In the genomic region with DNA sequence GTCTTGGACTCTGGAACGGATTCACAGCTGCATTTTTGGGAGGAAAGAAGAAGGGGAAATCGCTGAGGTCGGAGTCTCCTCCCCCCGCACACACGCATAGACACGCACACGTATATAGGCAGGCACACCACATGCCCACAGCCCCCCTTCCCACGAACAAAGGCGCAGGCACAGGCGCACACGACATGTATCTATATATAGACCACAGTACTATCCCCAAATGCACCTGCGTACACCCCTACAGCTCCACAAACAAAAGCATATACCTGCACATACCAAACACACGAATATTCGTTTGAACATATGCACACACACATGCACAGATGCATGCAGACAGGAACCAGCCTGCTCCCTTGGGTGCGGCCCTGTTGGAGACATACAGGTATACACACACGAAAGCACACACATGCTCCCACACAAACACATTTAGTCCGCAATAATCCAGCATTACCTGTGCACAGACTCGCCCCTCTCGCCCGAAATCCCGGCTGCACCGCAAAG, we compare ENCODE assay signal across 13 cellular contexts. TPM values are rescaled to one million over a fixed set of nuclear protein-coding genes. Genes with fewer than 3 reads are reported as not detected.
DNase-seq lines count a peak whose midpoint lies in the region; ATAC-seq and TF ChIP-seq lines count a peak whose summit lies in the region.
"Had no signal": no experiment of that assay in that cellular context is flagged by ENCODE, and none has a peak within 500 bp of the region (broad histone marks: within the 10 kb centered on the region; RNA-seq: fewer than 3 reads in every experiment).

No MANE protein-coding gene starts in this region.

- POLR2A ChIA-PET in IMR-90 (lab: Charles Lee; ENCODE audit: unreplicated experiment): no interaction called here

- in situ Hi-C loops in IMR-90 (cut with MboI; ENCODE audit: low sequenced_read_pairs): loop anchor here (25.0 kb wide), 2 partner anchors 112 to 263 kb away; partner anchors contain the start of gene RALGAPB

- H3K27me3 ChIP-seq in IMR-90 (ENCODE audit: control insufficient read depth, insufficient read depth, low read length): peaks cover 92% of the 10 kb centered on the region
- H3K27me3 ChIP-seq in neural progenitor cell: peaks cover 100% of the 10 kb centered on the region

- H2AFZ ChIP-seq in IMR-90 (replicated peaks; ENCODE audit: low read length, poor library complexity) (no peak overlapping the region), neural progenitor cell (replicated peaks) (no peak overlapping the region)

- BruUV-seq in IMR-90 (replicated peaks; lab: Mats Ljungman, UMichigan): no TSS peak

- no peak overlapping the region for H3K4ac ChIP-seq in IMR-90 (ENCODE audit: low read depth, low read length)

- no peak overlapping the region for H2AK5ac ChIP-seq in IMR-90 (ENCODE audit: low read depth, low read length)

- no peak for ATAC-seq in IMR-90 (ENCODE audit: low read depth)
- ATAC-seq: HCT116 had no signal

- no peak overlapping the region for H3K27ac ChIP-seq in IMR-90 (ENCODE audit: insufficient read depth, low read length)
- H3K27ac ChIP-seq in neural progenitor cell: no peak overlapping the region
- H3K27ac ChIP-seq: breast epithelium had no signal

- peak; percentile 18 for DNase-seq in activated T-cell treated with anti-CD3 and anti-CD28 coated beads, Interleukin-2, amount 50 U/mL, for 1 hour
- DNase-seq in activated T-cell treated with anti-CD3 and anti-CD28 coated beads for 4 hours (no peak), IMR-90 (no peak), neural progenitor cell (ENCODE audit: low spot score) (no peak), NCI-H2029 (lab: John Stamatoyannopoulos, UW) (no peak), OCI-M2 (lab: John Stamatoyannopoulos, UW; ENCODE audit: unreplicated experiment) (no peak), HFFc6 (no peak)
- DNase-seq: NCI-H1048, NCI-H510A treated with DMSO at 0.1 percent for 48 hours had no signal

- H3K9me3 Mint-ChIP-seq in brain (peaks cover 0 to 19% (median 3%) of the 10 kb centered on the region in 5 experiments), neural progenitor cell (peaks cover 2% of the 10 kb centered on the region), HFFc6 (peaks cover 13% of the 10 kb centered on the region; the same call in 1 of the 2 replicates)

- H3K27me3 Mint-ChIP-seq in brain: peaks cover 100% of the 10 kb centered on the region
- H3K27me3 Mint-ChIP-seq in neural progenitor cell (ENCODE audit: insufficient read depth, low read depth): peaks cover 92% of the 10 kb centered on the region
- peaks cover 71% of the 10 kb centered on the region for H3K27me3 Mint-ChIP-seq in HFFc6 (ENCODE audit: insufficient read depth)

- no peak overlapping the region for H3K23ac ChIP-seq in IMR-90 (ENCODE audit: low read depth, low read length)

- H3K4me3 Mint-ChIP-seq in brain: peak overlapping the region; percentile 71 to 91 (median 85)
- peak overlapping the region; percentile 71 for H3K4me3 Mint-ChIP-seq in neural progenitor cell
- no peak overlapping the region for H3K4me3 Mint-ChIP-seq in HFFc6

- H3F3A ChIP-seq in neural progenitor cell (ENCODE audit: low read depth): peaks cover 24% of the 10 kb centered on the region

- H3K4me3 ChIP-seq in IMR-90 (ENCODE audit: insufficient read depth, low read depth, low read length) (no peak overlapping the region), neural progenitor cell (no peak overlapping the region)
- H3K4me3 ChIP-seq: breast epithelium had no signal

- H3K36me3 ChIP-seq in IMR-90 (ENCODE audit: control insufficient read depth, insufficient read depth, low read length) (no peaks in the 10 kb centered on the region), neural progenitor cell (no peaks in the 10 kb centered on the region)
- H3K36me3 ChIP-seq: breast epithelium had no signal

- H4K20me1 ChIP-seq in IMR-90 (ENCODE audit: insufficient read depth, low read length): peaks cover 6% of the 10 kb centered on the region
- peaks cover 76% of the 10 kb centered on the region for H4K20me1 ChIP-seq in neural progenitor cell (ENCODE audit: low read depth)

- H3K79me1 ChIP-seq in IMR-90 (ENCODE audit: low read depth in 1 of 2, low read length in 2 of 2): no peaks in the 10 kb centered on the region

- H3K4me2 ChIP-seq in IMR-90 (ENCODE audit: low read depth, low read length): no peak overlapping the region
- peak overlapping the region; percentile 79 for H3K4me2 ChIP-seq in neural progenitor cell

- no peak overlapping the region for H3K14ac ChIP-seq in IMR-90 (replicated peaks; ENCODE audit: low read depth, low read length)

- CTCF ChIA-PET in IMR-90 (lab: Yijun Ruan, JAX): interaction anchor here (0.6 kb wide), 1 partner anchor 14 kb away, joined by 5 read pairs; no protein-coding TSS in a partner anchor

- H3K9me3 ChIP-seq in IMR-90 (ENCODE audit: control insufficient read depth, insufficient read depth, low read length): peaks cover 10% of the 10 kb centered on the region; the same call in 1 of the 2 replicates
- H3K9me3 ChIP-seq in neural progenitor cell (ENCODE audit: low read depth): no peaks in the 10 kb centered on the region
- H3K9me3 ChIP-seq: breast epithelium had no signal

- no peak overlapping the region for H2BK120ac ChIP-seq in IMR-90 (ENCODE audit: low read depth, low read length)

- peaks cover 58% of the 10 kb centered on the region for H3K4me1 Mint-ChIP-seq in brain
- H3K4me1 Mint-ChIP-seq in neural progenitor cell: peaks cover 45% of the 10 kb centered on the region
- peaks cover 6% of the 10 kb centered on the region for H3K4me1 Mint-ChIP-seq in HFFc6 (ENCODE audit: low read depth)

- peaks cover 14% of the 10 kb centered on the region for H3K36me3 Mint-ChIP-seq in brain
- H3K36me3 Mint-ChIP-seq in neural progenitor cell: no peaks in the 10 kb centered on the region
- H3K36me3 Mint-ChIP-seq in HFFc6 (ENCODE audit: low read depth): peaks cover 11% of the 10 kb centered on the region

- no peak for TF ChIP-seq POLR2A in IMR-90 (IDR thresholded peaks at IDR 0.05; ENCODE audit: low read depth, low read length)

- H2AK9ac ChIP-seq in IMR-90 (replicated peaks; ENCODE audit: low read depth, low read length, poor library complexity): peak overlapping the region; percentile 23

- no peak overlapping the region for H4K5ac ChIP-seq in IMR-90 (ENCODE audit: low read depth, low read length)

- no peak overlapping the region for H2BK15ac ChIP-seq in IMR-90 (ENCODE audit: low read depth, low read length)

- no peak overlapping the region for H3K18ac ChIP-seq in IMR-90 (ENCODE audit: low read depth, low read length)

- H3K4me1 ChIP-seq in IMR-90 (ENCODE audit: control insufficient read depth, insufficient read depth, low read length) (no peaks in the 10 kb centered on the region; the same call in 1 of the 2 replicates), neural progenitor cell (peaks cover 23% of the 10 kb centered on the region)
- H3K4me1 ChIP-seq: breast epithelium had no signal

- H3K9ac ChIP-seq in IMR-90 (ENCODE audit: low read depth, low read length) (no peak overlapping the region), neural progenitor cell (no peak overlapping the region)

- 6% methylated on average over 5 of the region's 22 CpGs; no CpG with 5 or more reads in 1 of the 2 experiments for WGBS in IMR-90 (ENCODE audit: extremely low coverage in 2 of 2, insufficient read length in 1 of 2), 2 experiments

- H4K8ac ChIP-seq in IMR-90 (ENCODE audit: low read depth in 2 of 2, low read length in 2 of 2): no peak overlapping the region

- no peak overlapping the region for H2BK5ac ChIP-seq in IMR-90 (ENCODE audit: low read depth, low read length, poor library complexity, severe bottlenecking)

- dilution Hi-C loops in IMR-90 (cut with HindIII; ENCODE audit: low sequenced_read_pairs, unreplicated experiment): no loop called here

- no peaks in the 10 kb centered on the region for H3K79me2 ChIP-seq in neural progenitor cell (ENCODE audit: low read depth)

- TF ChIP-seq CTCF in IMR-90 (conservative IDR thresholded peaks at IDR 0.05; ENCODE audit: low read depth, low read length): no peak
- TF ChIP-seq CTCF in brain (conservative IDR thresholded peaks at IDR 0.05): no peak
- TF ChIP-seq CTCF in neural progenitor cell (IDR thresholded peaks at IDR 0.05): no peak
- no peak for TF ChIP-seq CTCF in HFFc6 (IDR thresholded peaks at IDR 0.05)

- TF ChIP-seq RAD21 in IMR-90 (IDR thresholded peaks at IDR 0.05; ENCODE audit: low read length): no peak

- H3K27ac Mint-ChIP-seq in brain: peak overlapping the region in 4 of 5 experiments; percentile 62 to 97 (median 90)
- H3K27ac Mint-ChIP-seq in neural progenitor cell: no peak overlapping the region
- no peak overlapping the region for H3K27ac Mint-ChIP-seq in HFFc6

- no peak overlapping the region for H4K91ac ChIP-seq in IMR-90 (ENCODE audit: insufficient read depth, low read depth, low read length)

- H3K56ac ChIP-seq in IMR-90 (ENCODE audit: extremely low read depth, insufficient read depth, low read length): no peak overlapping the region

- intact Hi-C loops in IMR-90 (cut with micrococcal nuclease): no loop called here

- H2BK20ac ChIP-seq in IMR-90 (ENCODE audit: low read depth, low read length): no peak overlapping the region

- H3K9me1 ChIP-seq in IMR-90 (ENCODE audit: insufficient read depth, low read length): no peaks in the 10 kb centered on the region

TF ChIP-seq in IMR-90, 13 proteins besides CTCF, POLR2A, EP300 and RAD21 (continues in another document):
- TF ChIP-seq BHLHE40 (IDR thresholded peaks at IDR 0.05; ENCODE audit: low read depth, low read length): no peak
- TF ChIP-seq MAZ (IDR thresholded peaks at IDR 0.05; ENCODE audit: borderline replicate concordance, low read depth, low read length): no peak
- no peak for TF ChIP-seq CEBPB (IDR thresholded peaks at IDR 0.05; ENCODE audit: low read depth, low read length)
- TF ChIP-seq FOS (IDR thresholded peaks at IDR 0.05; ENCODE audit: low read depth, low read length): no peak

RNA-seq across cellular contexts. Expression of gene SLC32A1, which starts 1.2 kb away (rescaled TPM):
- total RNA-seq in IMR-90 (2012; rRNA removed) (not detected in 2 replicates), neural progenitor cell (ENCODE audit: low replicate concordance) (0.04 and 0.37 TPM in 2 replicates)
- polyA plus RNA-seq in IMR-90 (2012; rRNA removed) (not detected in 2 replicates), brain (ENCODE audit: insufficient read depth, low read depth, low replicate concordance) (0.95 TPM)
- polyA plus RNA-seq in IMR-90 (2012; cell fraction: cytosol; rRNA removed): not detected in 2 replicates
- polyA plus RNA-seq in IMR-90 (2012; cell fraction: nucleus; rRNA removed; ENCODE audit: low replicate concordance): not detected in 2 replicates
- total RNA-seq in HFFc6 (2021; fragmentation: NEBNext Ultra II Directional; extraction: Animal tissue kit (Norgen Biotek cat#: 25700)): not detected
- total RNA-seq: breast epithelium, lung microvascular endothelial cell had no signal

RNA-seq across cellular contexts. Expression of gene ACTR5, which starts 22.8 kb away (rescaled TPM):
- total RNA-seq in IMR-90 (2012; rRNA removed) (5.3 and 6.6 TPM in 2 replicates), neural progenitor cell (ENCODE audit: low replicate concordance) (9.2 and 14.9 TPM in 2 replicates)
- polyA plus RNA-seq in IMR-90 (2012; rRNA removed) (5.9 and 6.2 TPM in 2 replicates), brain (ENCODE audit: insufficient read depth, low read depth, low replicate concordance) (5.1 TPM)
- 4.1 and 4.2 TPM in 2 replicates for polyA plus RNA-seq in IMR-90 (2012; cell fraction: cytosol; rRNA removed)
- polyA plus RNA-seq in IMR-90 (2012; cell fraction: nucleus; rRNA removed; ENCODE audit: low replicate concordance): 17.4 and 19.0 TPM in 2 replicates
- 1 to 10 TPM; 3.2 to 4.3 (median 3.8) TPM for total RNA-seq in HFFc6 (2021; fragmentation: NEBNext Ultra II Directional; extraction: Animal tissue kit (Norgen Biotek cat#: 25700))

Comparison
In these comparisons a context has a peak if more than half of its experiments do, and no peak if none do; other contexts are left out.
1. H3K27ac Mint-ChIP-seq: peak in brain (4 of 5); none in neural progenitor cell (single experiment) and HFFc6 (single experiment).